15 cellular contexts compared by ENCODE assay signal in the genomic region with DNA sequence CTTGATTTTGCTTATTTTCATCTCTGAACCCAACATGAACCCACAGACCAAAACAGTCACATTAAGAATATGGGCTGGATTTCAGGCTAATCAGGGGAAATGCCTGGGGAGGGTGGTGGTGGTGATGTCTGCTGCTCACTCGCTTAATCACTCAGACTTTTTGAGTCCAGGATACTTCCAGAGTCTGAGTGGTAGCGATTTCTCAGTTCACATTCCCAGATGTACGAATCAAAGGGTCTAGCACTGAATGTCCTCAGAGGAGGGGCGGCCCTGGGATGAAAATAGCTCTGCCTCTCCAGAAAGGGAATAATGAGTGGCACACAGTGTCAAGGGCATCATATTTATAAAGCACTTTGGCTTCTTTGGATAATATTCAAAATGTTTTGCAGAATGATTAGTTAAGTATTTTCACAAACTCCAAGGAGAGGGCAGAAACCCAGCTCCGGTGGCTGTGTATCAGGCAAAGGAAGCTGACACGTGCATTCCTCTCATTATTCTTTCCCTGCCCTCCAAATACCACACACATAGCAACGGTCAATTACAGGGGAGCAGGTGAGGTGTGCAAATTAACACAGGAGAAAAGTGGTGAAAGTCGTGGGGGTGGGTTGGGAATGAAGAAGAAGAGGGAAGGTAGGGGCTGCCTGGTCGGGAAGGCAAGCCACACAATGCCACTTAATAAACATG.
A peak's percentile ranks its signal among the peaks of the same experiment; 100 is the strongest.
DNase-seq lines count a peak whose midpoint lies in the region; ATAC-seq and TF ChIP-seq lines count a peak whose summit lies in the region.
"Had no signal": no experiment of that assay in that cellular context is flagged by ENCODE, and none has a peak within 500 bp of the region (broad histone marks: within the 10 kb centered on the region; RNA-seq: fewer than 3 reads in every experiment).

No MANE protein-coding gene starts in this region.

- ATAC-seq in gastroesophageal sphincter (peak; percentile 83), HG03342 (IDR thresholded peaks at IDR 0.05; ENCODE audit: unreplicated experiment) (no peak), GM21381 (IDR thresholded peaks at IDR 0.05; ENCODE audit: unreplicated experiment) (no peak)
- ATAC-seq: stimulated activated memory B cell treated with anti-CD40 and anti-IgM and Interleukin-4, amounts not matched to agents 10 μg/mL and 1 μg/mL and 100 μg/mL, for 72 hours had no signal

- peaks cover 7% of the 10 kb centered on the region for H3K4me1 Mint-ChIP-seq in osteocyte (ENCODE audit: unreplicated experiment)
- no peaks in the 10 kb centered on the region for H3K4me1 Mint-ChIP-seq in activated T-helper 1 cell treated with anti-CD3 and anti-CD28 coated beads, Interleukin-12 subunit alpha, Interleukin-12 subunit beta, Interleukin-2, Interleukin-4 antibody, amounts not matched to agents 30 ng/mL and 10 ng/mL and 1 ng/mL, durations not matched to agents 14 hours and 24 hours and 36 hours (ENCODE audit: low read depth)
- H3K4me1 Mint-ChIP-seq: B cell; immature natural killer cell; stimulated activated memory B cell treated with anti-CD40 and anti-IgM and Interleukin-4, amounts not matched to agents 10 μg/mL and 1 μg/mL and 100 μg/mL, for 72 hours had no signal

- intact Hi-C loops in activated T-helper 1 cell treated with anti-CD3 and anti-CD28 coated beads, Interleukin-12 subunit alpha, Interleukin-12 subunit beta, Interleukin-2, Interleukin-4 antibody, amounts not matched to agents 30 ng/mL and 10 ng/mL and 1 ng/mL, durations not matched to agents 14 hours and 24 hours and 36 hours (cut with micrococcal nuclease), result no loop called here

- no peaks in the 10 kb centered on the region for H3K27me3 ChIP-seq in gastroesophageal sphincter

- TF ChIP-seq CTCF in gastroesophageal sphincter (IDR thresholded peaks at IDR 0.05), result no peak
- TF ChIP-seq CTCF in osteocyte (IDR thresholded peaks at IDR 0.05), result no peak

- no peaks in the 10 kb centered on the region for H3K9me3 Mint-ChIP-seq in osteocyte (ENCODE audit: unreplicated experiment)
- no peaks in the 10 kb centered on the region for H3K9me3 Mint-ChIP-seq in activated T-helper 1 cell treated with anti-CD3 and anti-CD28 coated beads, Interleukin-12 subunit alpha, Interleukin-12 subunit beta, Interleukin-2, Interleukin-4 antibody, amounts not matched to agents 30 ng/mL and 10 ng/mL and 1 ng/mL, durations not matched to agents 14 hours and 24 hours and 36 hours
- H3K9me3 Mint-ChIP-seq: stimulated activated memory B cell treated with anti-CD40 and anti-IgM and Interleukin-4, amounts not matched to agents 10 μg/mL and 1 μg/mL and 100 μg/mL, for 72 hours had no signal

- H3K27me3 Mint-ChIP-seq in osteocyte (ENCODE audit: unreplicated experiment), result peaks cover 31% of the 10 kb centered on the region
- no peaks in the 10 kb centered on the region for H3K27me3 Mint-ChIP-seq in activated T-helper 1 cell treated with anti-CD3 and anti-CD28 coated beads, Interleukin-12 subunit alpha, Interleukin-12 subunit beta, Interleukin-2, Interleukin-4 antibody, amounts not matched to agents 30 ng/mL and 10 ng/mL and 1 ng/mL, durations not matched to agents 14 hours and 24 hours and 36 hours (ENCODE audit: insufficient read depth)
- H3K27me3 Mint-ChIP-seq: stimulated activated memory B cell treated with anti-CD40 and anti-IgM and Interleukin-4, amounts not matched to agents 10 μg/mL and 1 μg/mL and 100 μg/mL, for 72 hours had no signal

- TF ChIP-seq POLR2A in gastroesophageal sphincter (IDR thresholded peaks at IDR 0.05), result no peak

- no peak for TF ChIP-seq EP300 in gastroesophageal sphincter (IDR thresholded peaks at IDR 0.05)

- H3K4me1 ChIP-seq in gastroesophageal sphincter, result peaks cover 0 to 43% (median 2%) of the 10 kb centered on the region in 3 donors

- WGBS in gastroesophageal sphincter (ENCODE audit: low coverage in 1 of 2), 2 donors, result 26 to 42% methylated on average over 6 to 7 of the region's 9 CpGs

- DNase-seq in EH (ENCODE audit: low read depth) (peak; percentile 17), amniotic epithelial cell (ENCODE audit: low read depth) (peak; percentile 57), osteocyte (ENCODE audit: extremely low spot score, unreplicated experiment) (no peak), DMS153 (lab: John Stamatoyannopoulos, UW) (no peak)
- DNase-seq in activated T-helper 1 cell treated with anti-CD3 and anti-CD28 coated beads, Interleukin-12 subunit alpha, Interleukin-12 subunit beta, Interleukin-2, Interleukin-4 antibody, amounts not matched to agents 30 ng/mL and 10 ng/mL and 1 ng/mL, durations not matched to agents 14 hours and 24 hours and 36 hours (ENCODE audit: low spot score), result no peak
- DNase-seq: activated CD4-positive, CD25-positive, alpha-beta regulatory T cell; activated naive CD4-positive, alpha-beta T cell treated with Interleukin-2 at 50 U/mL for 16 hours; immature natural killer cell; midbrain; NCI-H345 had no signal

- no peaks in the 10 kb centered on the region for H3K36me3 Mint-ChIP-seq in osteocyte (ENCODE audit: unreplicated experiment)
- H3K36me3 Mint-ChIP-seq in activated T-helper 1 cell treated with anti-CD3 and anti-CD28 coated beads, Interleukin-12 subunit alpha, Interleukin-12 subunit beta, Interleukin-2, Interleukin-4 antibody, amounts not matched to agents 30 ng/mL and 10 ng/mL and 1 ng/mL, durations not matched to agents 14 hours and 24 hours and 36 hours (ENCODE audit: low read depth), result no peaks in the 10 kb centered on the region
- H3K36me3 Mint-ChIP-seq: immature natural killer cell; stimulated activated memory B cell treated with anti-CD40 and anti-IgM and Interleukin-4, amounts not matched to agents 10 μg/mL and 1 μg/mL and 100 μg/mL, for 72 hours had no signal

- H3K36me3 ChIP-seq in gastroesophageal sphincter, result no peaks in the 10 kb centered on the region

- H3K27ac ChIP-seq in gastroesophageal sphincter, result peak overlapping the region; percentile 55 to 71 (median 66)

- no peak overlapping the region for H3K4me3 ChIP-seq in gastroesophageal sphincter

- no peak overlapping the region for H3K4me3 Mint-ChIP-seq in osteocyte (ENCODE audit: unreplicated experiment)
- H3K4me3 Mint-ChIP-seq in activated T-helper 1 cell treated with anti-CD3 and anti-CD28 coated beads, Interleukin-12 subunit alpha, Interleukin-12 subunit beta, Interleukin-2, Interleukin-4 antibody, amounts not matched to agents 30 ng/mL and 10 ng/mL and 1 ng/mL, durations not matched to agents 14 hours and 24 hours and 36 hours, result no peak overlapping the region
- H3K4me3 Mint-ChIP-seq: B cell; immature natural killer cell; stimulated activated memory B cell treated with anti-CD40 and anti-IgM and Interleukin-4, amounts not matched to agents 10 μg/mL and 1 μg/mL and 100 μg/mL, for 72 hours had no signal

- H3K9me3 ChIP-seq in gastroesophageal sphincter, result no peaks in the 10 kb centered on the region

- peak overlapping the region; percentile 28 for H3K27ac Mint-ChIP-seq in osteocyte (ENCODE audit: unreplicated experiment)
- no peak overlapping the region for H3K27ac Mint-ChIP-seq in activated T-helper 1 cell treated with anti-CD3 and anti-CD28 coated beads, Interleukin-12 subunit alpha, Interleukin-12 subunit beta, Interleukin-2, Interleukin-4 antibody, amounts not matched to agents 30 ng/mL and 10 ng/mL and 1 ng/mL, durations not matched to agents 14 hours and 24 hours and 36 hours
- H3K27ac Mint-ChIP-seq: B cell; immature natural killer cell; stimulated activated memory B cell treated with anti-CD40 and anti-IgM and Interleukin-4, amounts not matched to agents 10 μg/mL and 1 μg/mL and 100 μg/mL, for 72 hours had no signal

Comparison
In these comparisons a context has a peak if more than half of its experiments do, and no peak if none do; other contexts are left out.
1. DNase-seq: peak in EH (single experiment) and amniotic epithelial cell (single experiment); none in osteocyte (single experiment), activated T-helper 1 cell treated with anti-CD3 and anti-CD28 coated beads, Interleukin-12 subunit alpha, Interleukin-12 subunit beta, Interleukin-2, Interleukin-4 antibody, amounts not matched to agents 30 ng/mL and 10 ng/mL and 1 ng/mL, durations not matched to agents 14 hours and 24 hours and 36 hours (single experiment) and DMS153 (single experiment).